In the genomic region with DNA sequence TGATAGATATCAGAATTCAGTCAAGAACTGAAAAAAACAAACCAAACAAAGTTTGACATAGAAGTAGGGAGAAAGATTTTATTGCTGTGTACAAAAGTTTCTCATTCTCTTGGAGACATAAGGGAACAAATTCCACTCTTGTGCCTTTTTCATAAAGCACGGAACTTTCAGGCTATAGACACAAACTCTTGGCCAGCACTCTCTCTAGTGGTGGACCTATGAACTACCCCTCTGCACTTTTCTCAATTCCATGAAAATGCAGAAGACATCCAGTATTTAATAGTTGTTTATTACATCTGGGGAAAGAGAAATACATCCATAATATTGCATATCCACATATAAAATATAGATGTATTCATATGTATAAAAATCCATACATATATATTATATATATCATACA, we compare ENCODE assay signal across 1 cellular context.
TF ChIP-seq lines count a peak whose summit lies in the region.

No MANE protein-coding gene starts in this region.

TF ChIP-seq in SK-N-SH treated with all-trans-retinoic acid at 6 μM for 48 hours, 23 proteins besides CTCF, POLR2A, EP300 and RAD21 (continued from another document):
- TF ChIP-seq, protein P1, sequence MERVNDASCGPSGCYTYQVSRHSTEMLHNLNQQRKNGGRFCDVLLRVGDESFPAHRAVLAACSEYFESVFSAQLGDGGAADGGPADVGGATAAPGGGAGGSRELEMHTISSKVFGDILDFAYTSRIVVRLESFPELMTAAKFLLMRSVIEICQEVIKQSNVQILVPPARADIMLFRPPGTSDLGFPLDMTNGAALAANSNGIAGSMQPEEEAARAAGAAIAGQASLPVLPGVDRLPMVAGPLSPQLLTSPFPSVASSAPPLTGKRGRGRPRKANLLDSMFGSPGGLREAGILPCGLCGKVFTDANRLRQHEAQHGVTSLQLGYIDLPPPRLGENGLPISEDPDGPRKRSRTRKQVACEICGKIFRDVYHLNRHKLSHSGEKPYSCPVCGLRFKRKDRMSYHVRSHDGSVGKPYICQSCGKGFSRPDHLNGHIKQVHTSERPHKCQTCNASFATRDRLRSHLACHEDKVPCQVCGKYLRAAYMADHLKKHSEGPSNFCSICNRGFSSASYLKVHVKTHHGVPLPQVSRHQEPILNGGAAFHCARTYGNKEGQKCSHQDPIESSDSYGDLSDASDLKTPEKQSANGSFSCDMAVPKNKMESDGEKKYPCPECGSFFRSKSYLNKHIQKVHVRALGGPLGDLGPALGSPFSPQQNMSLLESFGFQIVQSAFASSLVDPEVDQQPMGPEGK (CRISPR knock-in tag; IDR thresholded peaks at IDR 0.05; ENCODE audit: borderline replicate concordance), result no peak
